8 cellular contexts compared by ENCODE assay signal in the genomic region with DNA sequence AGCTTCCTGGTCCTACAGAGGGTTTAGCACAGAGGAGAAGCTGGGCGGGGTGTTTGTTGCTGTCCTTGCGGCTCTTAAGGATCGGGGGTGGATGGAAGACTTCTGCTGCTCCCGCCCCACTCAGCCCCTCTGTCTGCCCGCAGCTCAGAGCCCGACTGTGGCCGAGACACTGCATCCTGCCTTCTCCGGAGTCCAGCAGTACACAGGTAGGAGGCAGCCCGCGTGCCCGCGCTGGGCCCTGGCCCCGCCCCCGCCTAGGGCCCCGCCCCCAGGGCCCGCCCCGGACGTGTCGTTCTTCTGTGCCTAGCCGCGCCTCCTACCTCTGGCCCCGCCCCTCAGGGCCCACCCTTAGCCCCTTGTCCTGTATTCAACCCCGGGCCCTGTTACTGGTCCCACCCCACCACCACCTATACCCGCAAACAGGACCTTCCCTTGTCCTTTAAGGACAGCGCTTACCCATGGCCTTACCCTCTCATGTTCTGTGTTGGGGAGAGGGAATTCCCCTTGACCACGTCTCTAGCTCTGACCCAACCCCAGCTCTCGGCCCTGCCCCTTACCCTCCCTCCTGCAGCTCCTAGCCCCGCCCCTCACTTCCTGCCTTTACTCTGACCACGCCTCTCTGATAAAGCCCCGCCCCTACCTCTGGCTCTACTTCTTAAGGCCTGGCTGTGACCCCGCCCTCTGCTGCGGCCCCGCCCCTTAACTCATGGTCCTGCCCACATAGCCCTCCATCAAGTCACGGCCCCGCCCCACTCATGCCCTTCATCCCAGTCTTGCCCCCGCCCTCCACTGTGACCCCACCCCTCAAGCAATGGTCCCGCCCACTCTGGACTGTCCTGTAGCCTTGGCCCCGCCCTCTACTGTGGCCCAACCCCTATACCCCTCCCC.
A peak's percentile ranks its signal among the peaks of the same experiment; 100 is the strongest.
DNase-seq lines count a peak whose midpoint lies in the region; ATAC-seq and TF ChIP-seq lines count a peak whose summit lies in the region.

No MANE protein-coding gene starts in this region.

- H3K36me3 ChIP-seq in liver (ENCODE audit: control insufficient read depth in 4 of 4, insufficient read depth in 3 of 4, low read depth in 1 of 4, low read length in 3 of 4), result no peaks in the 10 kb centered on the region

- no peak for TF ChIP-seq RAD21 in liver (IDR thresholded peaks at IDR 0.05)

- no peak for ATAC-seq in GM18868 (IDR thresholded peaks at IDR 0.05; ENCODE audit: unreplicated experiment)

- H3K9ac ChIP-seq in liver (ENCODE audit: low read depth in 1 of 2, low read length in 2 of 2), result no peak overlapping the region

- no peak for TF ChIP-seq CTCF in cardiac fibroblast (IDR thresholded peaks at IDR 0.05; ENCODE audit: low read depth, low read length)
- no peak for TF ChIP-seq CTCF in liver (IDR thresholded peaks at IDR 0.05; ENCODE audit: low read depth, low read length, missing input control)

- H3K27ac ChIP-seq in liver (ENCODE audit: low read depth in 1 of 2, low read length in 2 of 2), result peak overlapping the region in 1 of 2 donors; percentile 16

- H3K4me3 ChIP-seq in cardiac fibroblast (replicated peaks in 1 of 2; ENCODE audit: low read depth in 2 of 2, low read length in 2 of 2) (peak overlapping the region in 1 of 2 donors; percentile 4), liver (ENCODE audit: low read depth in 1 of 3, low read length in 3 of 3) (peak overlapping the region in 1 of 3 donors; percentile 18)

- no peaks in the 10 kb centered on the region for H3K4me1 ChIP-seq in liver (ENCODE audit: control insufficient read depth in 4 of 4, insufficient read depth in 4 of 4, low read length in 3 of 4)

- peaks cover 0 to 4% (median 0%) of the 10 kb centered on the region in 4 donors for H3K9me3 ChIP-seq in liver (ENCODE audit: control insufficient read depth in 4 of 4, low read length in 3 of 4)

- 7% methylated on average over 38 of the region's 38 CpGs for WGBS in liver

- DNase-seq in DMS114 treated with DMSO at 0.1 percent for 48 hours (lab: John Stamatoyannopoulos, UW; ENCODE audit: unreplicated experiment) (peak; percentile 87), NAMALWA (ENCODE audit: low spot score) (peak; percentile 87), cardiac fibroblast (ENCODE audit: low read depth in 2 of 2) (peak; percentile 49 to 67), NCI-H510A treated with DMSO at 0.1 percent for 48 hours (lab: John Stamatoyannopoulos, UW) (no peak)
- DNase-seq in activated CD4-positive, CD25-positive, alpha-beta regulatory T cell treated with anti-CD3 and anti-CD28 coated beads, Interleukin-2, amount 50 U/mL, for 16 hours (ENCODE audit: low read depth, low spot score), result peak; percentile 24
- DNase-seq in stimulated activated CD8-positive, alpha-beta memory T cell treated with anti-CD3 and anti-CD28 coated beads, Interleukin-2, amount 100 ng/mL, for 48 hours (ENCODE audit: low read depth in 2 of 2), result peak; percentile 68 to 82

- peaks cover 0 to 2% (median 0%) of the 10 kb centered on the region in 4 donors for H3K27me3 ChIP-seq in liver (ENCODE audit: control insufficient read depth in 4 of 4, insufficient read depth in 4 of 4, low read length in 3 of 4)

TF ChIP-seq in liver, 16 proteins besides CTCF, POLR2A, EP300 and RAD21:
- TF ChIP-seq RXRA (IDR thresholded peaks at IDR 0.05) (peak in 1 of 2 donors; percentile 12), SP1 (IDR thresholded peaks at IDR 0.05) (peak; percentile 65), HNF4A (conservative IDR thresholded peaks at IDR 0.05) (peak in 1 of 2 donors; percentile 25), YY1 (IDR thresholded peaks at IDR 0.05) (no peak)
